8 cellular contexts compared by ENCODE assay signal in genomic region chr5:610744-611730, GRCh38. TPM values are rescaled to one million over a fixed set of nuclear protein-coding genes. Genes with fewer than 3 reads are reported as not detected.
A peak's percentile ranks its signal among the peaks of the same experiment; 100 is the strongest.
DNase-seq lines count a peak whose midpoint lies in the region; ATAC-seq and TF ChIP-seq lines count a peak whose summit lies in the region.

No MANE protein-coding gene starts in this region.

- H3K79me1 ChIP-seq in H9 (ENCODE audit: insufficient read depth, low read depth, low read length, poor library complexity, severe bottlenecking): peaks cover 3% of the 10 kb centered on the region

- peaks cover 20 to 27% of the 10 kb centered on the region in 2 experiments for H3K4me1 Mint-ChIP-seq in H9

- ATAC-seq in GM18505 (IDR thresholded peaks at IDR 0.05; ENCODE audit: unreplicated experiment) (no peak), GM21390 (IDR thresholded peaks at IDR 0.05; ENCODE audit: unreplicated experiment) (no peak)

- H3K4me1 ChIP-seq in H9 (ENCODE audit: insufficient read depth, low read length): no peaks in the 10 kb centered on the region; the same call in 1 of the 2 replicates
- H3K4me1 ChIP-seq in hepatocyte (ENCODE audit: insufficient read depth): peaks cover 3% of the 10 kb centered on the region

- H2BK12ac ChIP-seq in H9 (ENCODE audit: insufficient read length, low read depth, low read length): no peak overlapping the region

- peaks cover 12% of the 10 kb centered on the region for H3K27me3 Mint-ChIP-seq in H9 (ENCODE audit: low read depth)

- H3K4me3 ChIP-seq in WERI-Rb-1 (ENCODE audit: low read depth, low read length): peak overlapping the region; percentile 69
- H3K4me3 ChIP-seq in hepatocyte: peak overlapping the region; percentile 61
- peak overlapping the region; percentile 63 to 99 (median 94) for H3K4me3 ChIP-seq in skin epidermis

- H2BK15ac ChIP-seq in H9 (ENCODE audit: low read depth, low read length): no peak overlapping the region

- H4K91ac ChIP-seq in H9 (ENCODE audit: insufficient read length, low read depth, low read length): no peak overlapping the region

- TF ChIP-seq CTCF in H9 (conservative IDR thresholded peaks at IDR 0.05) (no peak), WERI-Rb-1 (IDR thresholded peaks at IDR 0.05; ENCODE audit: low read depth, low read length) (no peak), hepatocyte (IDR thresholded peaks at IDR 0.05; ENCODE audit: poor library complexity) (no peak)

- peak overlapping the region; percentile 83 to 88 for H3K4me3 Mint-ChIP-seq in H9

- H3K9me2 ChIP-seq in hepatocyte (replicated peaks; ENCODE audit: insufficient read depth): no peaks in the 10 kb centered on the region

- H3K27me3 ChIP-seq in H9 (ENCODE audit: insufficient read depth, low read length): 0 out of 2 replicates have a peak, but pooled peaks cover 3% of the 10 kb centered on the region
- H3K27me3 ChIP-seq in WERI-Rb-1 (ENCODE audit: insufficient read depth, low read depth, severe bottlenecking): no peaks in the 10 kb centered on the region
- no peaks in the 10 kb centered on the region for H3K27me3 ChIP-seq in hepatocyte

- H3K9me3 ChIP-seq in H9 (ENCODE audit: control insufficient read depth, low read depth, low read length): no peaks in the 10 kb centered on the region
- no peaks in the 10 kb centered on the region for H3K9me3 ChIP-seq in WERI-Rb-1 (ENCODE audit: severe bottlenecking)
- H3K9me3 ChIP-seq in hepatocyte (ENCODE audit: low read depth): no peaks in the 10 kb centered on the region

- H3K36me3 ChIP-seq in WERI-Rb-1: peaks cover 12% of the 10 kb centered on the region
- H3K36me3 ChIP-seq in hepatocyte (replicated peaks; ENCODE audit: insufficient read depth, low read depth): no peaks in the 10 kb centered on the region

- no peak overlapping the region for H4K8ac ChIP-seq in H9 (replicated peaks; ENCODE audit: insufficient read length, low read depth, low read length)

- WGBS in H9 (ENCODE audit: extremely low coverage, insufficient read length, low lambda C conversion rate): no CpG with 5 or more reads among the region's 11 CpGs
- 42% methylated on average over 11 of the region's 11 CpGs for WGBS in hepatocyte (ENCODE audit: low lambda C conversion rate, missing lambda C conversion rate)

- H2BK20ac ChIP-seq in H9 (ENCODE audit: low read depth, low read length, poor library complexity, severe bottlenecking): no peak overlapping the region

- no peak overlapping the region for H3K14ac ChIP-seq in H9 (ENCODE audit: insufficient read depth, low read length)

- H3T11ph ChIP-seq in H9 (ENCODE audit: low read length): no peak overlapping the region

- DNase-seq in H9 (no peak), WERI-Rb-1 (peak; percentile 6), hepatocyte (ENCODE audit: low spot score) (no peak), UCSD-AML1 (lab: John Stamatoyannopoulos, UW; ENCODE audit: unreplicated experiment) (no peak)
- no peak for DNase-seq in effector CD8-positive, alpha-beta T cell (lab: John Stamatoyannopoulos, UW)

- no peak overlapping the region for H2BK120ac ChIP-seq in H9 (ENCODE audit: low read depth, low read length, poor library complexity, severe bottlenecking)

- H3K4me2 ChIP-seq in H9 (ENCODE audit: insufficient read depth, insufficient read length, low read length) (peak overlapping the region; percentile 37), hepatocyte (peak overlapping the region; percentile 83)

- H3K9me3 Mint-ChIP-seq in H9: peaks cover 4 to 10% of the 10 kb centered on the region in 2 experiments

- H4K20me1 ChIP-seq in H9 (ENCODE audit: control insufficient read depth, insufficient read depth, insufficient read length): no peaks in the 10 kb centered on the region
- H4K20me1 ChIP-seq in hepatocyte (ENCODE audit: insufficient read depth, poor library complexity, severe bottlenecking): no peaks in the 10 kb centered on the region

- peaks cover 13 to 22% (median 19%) of the 10 kb centered on the region in 3 experiments for H3K36me3 Mint-ChIP-seq in H9 (ENCODE audit: insufficient read depth in 1 of 3, low read depth in 3 of 3)

- H3K4ac ChIP-seq in H9 (ENCODE audit: low read depth, low read length): no peak overlapping the region

- TF ChIP-seq POLR2A in GM18505 (IDR thresholded peaks at IDR 0.05; ENCODE audit: borderline replicate concordance, extremely low read depth, insufficient read depth, insufficient read length): no peak

- H4K5ac ChIP-seq in H9 (ENCODE audit: insufficient read length, low read depth, low read length): no peak overlapping the region

- H3K27ac ChIP-seq in H9 (ENCODE audit: insufficient read length, low read depth, low read length) (no peak overlapping the region), WERI-Rb-1 (0 out of 2 replicates have a peak overlapping the region, but pooled peaks have one; percentile 76), hepatocyte (no peak overlapping the region), skin epidermis (peak overlapping the region in 12 of 21 experiments; percentile 65 to 87 (median 77))

- peaks cover 10% of the 10 kb centered on the region for H3K79me2 ChIP-seq in H9 (ENCODE audit: insufficient read depth, low read length)
- H3K79me2 ChIP-seq in hepatocyte: peaks cover 36% of the 10 kb centered on the region

- no peak overlapping the region for H3K9ac ChIP-seq in H9 (ENCODE audit: extremely low read depth, insufficient read length, low read length)

- no peaks in the 10 kb centered on the region for H3K23me2 ChIP-seq in H9 (ENCODE audit: insufficient read length, low read depth, low read length, poor library complexity, severe bottlenecking)

- no peak overlapping the region for H3K56ac ChIP-seq in H9 (ENCODE audit: insufficient read length, low read depth, low read length)

- H3K23ac ChIP-seq in H9 (ENCODE audit: insufficient read length, low read depth, low read length): no peak overlapping the region

- H2AK5ac ChIP-seq in H9 (ENCODE audit: insufficient read length, low read length): no peak overlapping the region

- H2BK5ac ChIP-seq in H9 (ENCODE audit: insufficient read length, low read length): no peak overlapping the region

- no peak overlapping the region for H3K27ac Mint-ChIP-seq in H9

- H3K18ac ChIP-seq in H9 (ENCODE audit: insufficient read length, low read depth, low read length): no peak overlapping the region

- no peak overlapping the region for H2AFZ ChIP-seq in H9 (ENCODE audit: low read length)
- peak overlapping the region; percentile 64 for H2AFZ ChIP-seq in hepatocyte

RNA-seq across cellular contexts. Expression of gene CEP72, which starts 1.1 kb away (rescaled TPM):
- total RNA-seq in H9 (2021): 24.8 and 26.7 TPM in 2 replicates
- total RNA-seq in hepatocyte: 3.2 and 7.6 TPM in 2 replicates
- 4.2 and 4.4 TPM in 2 replicates for polyA plus RNA-seq in hepatocyte

Comparison
In these comparisons a context has a peak if more than half of its experiments do, and no peak if none do; other contexts are left out.
1. H3K27ac ChIP-seq: peak in WERI-Rb-1 (single experiment) and skin epidermis (12 of 21); none in H9 (single experiment) and hepatocyte (single experiment).
2. Peak in every context shown above with its lines, with median percentiles within 50 percentile points of each other: H3K4me3 ChIP-seq.